Comparison of ENCODE assay signal across 10 cellular contexts in the genomic region with DNA sequence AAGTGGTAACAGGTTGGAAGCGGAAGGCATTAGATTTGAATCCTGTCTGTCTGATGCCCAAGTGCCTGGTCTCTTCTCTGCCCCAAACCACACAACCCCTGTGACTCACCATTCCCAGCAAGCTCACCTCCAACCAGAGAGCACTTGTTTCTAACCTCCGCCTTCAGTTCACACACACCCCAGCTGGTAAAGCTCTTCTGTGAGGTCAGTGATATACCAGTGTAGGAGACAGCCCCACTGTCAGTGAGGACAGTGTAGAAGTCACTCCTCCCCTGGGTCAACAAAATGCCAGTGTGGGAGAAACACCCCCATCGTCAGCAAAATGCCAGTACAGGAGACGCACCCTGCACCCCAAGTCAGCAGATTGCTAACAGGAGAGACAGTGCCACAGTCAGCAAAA. TPM values are rescaled to one million over a fixed set of nuclear protein-coding genes. Genes with fewer than 3 reads are reported as not detected.
A peak's percentile ranks its signal among the peaks of the same experiment; 100 is the strongest.
DNase-seq lines count a peak whose midpoint lies in the region; ATAC-seq and TF ChIP-seq lines count a peak whose summit lies in the region.
"Had no signal": no experiment of that assay in that cellular context is flagged by ENCODE, and none has a peak within 500 bp of the region (broad histone marks: within the 10 kb centered on the region; RNA-seq: fewer than 3 reads in every experiment).

No MANE protein-coding gene starts in this region.

- H3K36me3 ChIP-seq in DOHH2 (ENCODE audit: control insufficient read depth, low read length) (no peaks in the 10 kb centered on the region), HUES48 (ENCODE audit: control insufficient read depth, insufficient read depth, low read length) (no peaks in the 10 kb centered on the region), transverse colon (no peaks in the 10 kb centered on the region)

- H3F3A ChIP-seq in DOHH2 (ENCODE audit: control insufficient read depth, insufficient read depth): no peaks in the 10 kb centered on the region

- H3K27me3 ChIP-seq in DOHH2 (ENCODE audit: control insufficient read depth, low read length) (no peaks in the 10 kb centered on the region), HUES48 (ENCODE audit: control insufficient read depth, insufficient read depth, low read length) (no peaks in the 10 kb centered on the region), transverse colon (no peaks in the 10 kb centered on the region)

- intact Hi-C loops in transverse colon (cut with DNase I; ENCODE audit: low total_unique reads): no loop called here

- H3K4me1 ChIP-seq in DOHH2 (ENCODE audit: control insufficient read depth, low read length): peaks cover 33% of the 10 kb centered on the region
- peaks cover 20% of the 10 kb centered on the region for H3K4me1 ChIP-seq in HUES48 (ENCODE audit: control insufficient read depth, insufficient read depth, low read length)
- peaks cover 0 to 20% (median 11%) of the 10 kb centered on the region in 4 donors for H3K4me1 ChIP-seq in transverse colon

- H3K9me3 ChIP-seq in DOHH2 (ENCODE audit: control insufficient read depth, insufficient read depth, low read length) (no peaks in the 10 kb centered on the region), HUES48 (ENCODE audit: control insufficient read depth, insufficient read depth, low read length) (no peaks in the 10 kb centered on the region), transverse colon (no peaks in the 10 kb centered on the region)

- TF ChIP-seq EP300 in transverse colon (IDR thresholded peaks at IDR 0.05; ENCODE audit: low read depth): no peak

- H3K4me1 Mint-ChIP-seq in activated T-cell treated with anti-CD3 and anti-CD28 coated beads, Interleukin-2, amount 50 U/mL, for 72 hours (ENCODE audit: low read depth): peaks cover 28% of the 10 kb centered on the region

- H3K79me2 ChIP-seq in DOHH2 (ENCODE audit: control insufficient read depth, low read length): no peaks in the 10 kb centered on the region

- ATAC-seq in activated T-cell treated with anti-CD3 and anti-CD28 coated beads, Interleukin-2, amount 50 U/mL, for 72 hours (replicated peaks in 1 of 2): peak; percentile 69 to 73
- ATAC-seq in HG03432 (IDR thresholded peaks at IDR 0.05; ENCODE audit: unreplicated experiment): no peak
- ATAC-seq in HG03457 (IDR thresholded peaks at IDR 0.05; ENCODE audit: unreplicated experiment): no peak

- H3K4me2 ChIP-seq in DOHH2 (ENCODE audit: low read length): peak overlapping the region; percentile 35

- H3K9me3 Mint-ChIP-seq in activated T-cell treated with anti-CD3 and anti-CD28 coated beads, Interleukin-2, amount 50 U/mL, for 72 hours: no peaks in the 10 kb centered on the region

- TF ChIP-seq POLR2A in transverse colon (IDR thresholded peaks at IDR 0.05): no peak

- no peak for TF ChIP-seq CTCF in DOHH2 (IDR thresholded peaks at IDR 0.05; ENCODE audit: low read depth, low read length, poor library complexity, severe bottlenecking)
- no peak for TF ChIP-seq CTCF in transverse colon (IDR thresholded peaks at IDR 0.05)

- H3K4me3 ChIP-seq in DOHH2 (ENCODE audit: low read length): peak overlapping the region; percentile 1; the same call in 1 of the 2 replicates
- H3K4me3 ChIP-seq in HUES48 (ENCODE audit: low read depth, low read length): no peak overlapping the region
- H3K4me3 ChIP-seq in transverse colon: no peak overlapping the region

- no peaks in the 10 kb centered on the region for H3K27me3 Mint-ChIP-seq in activated T-cell treated with anti-CD3 and anti-CD28 coated beads, Interleukin-2, amount 50 U/mL, for 72 hours (ENCODE audit: low read depth)

- no peaks in the 10 kb centered on the region for H3K9me2 ChIP-seq in DOHH2 (replicated peaks; ENCODE audit: control insufficient read depth, low read length)

- peak overlapping the region; percentile 52 to 64 for H3K4me3 Mint-ChIP-seq in activated T-cell treated with anti-CD3 and anti-CD28 coated beads, Interleukin-2, amount 50 U/mL, for 72 hours

- no peaks in the 10 kb centered on the region for H3K36me3 Mint-ChIP-seq in activated T-cell treated with anti-CD3 and anti-CD28 coated beads, Interleukin-2, amount 50 U/mL, for 72 hours (ENCODE audit: insufficient read depth in 2 of 2)

- no peak overlapping the region for H3K27ac Mint-ChIP-seq in activated T-cell treated with anti-CD3 and anti-CD28 coated beads, Interleukin-2, amount 50 U/mL, for 72 hours

- H3K27ac ChIP-seq in DOHH2 (ENCODE audit: low read depth, low read length) (peak overlapping the region; percentile 30), HUES48 (ENCODE audit: low read depth, low read length) (peak overlapping the region; percentile 51), transverse colon (peak overlapping the region in 1 of 4 donors; percentile 8)

- peak overlapping the region; percentile 54; the same call in 1 of the 2 replicates for H3K9ac ChIP-seq in HUES48 (ENCODE audit: low read depth, low read length)

- DNase-seq in activated T-cell treated with anti-CD3 and anti-CD28 coated beads, Interleukin-2, amount 50 U/mL, for 72 hours: peak; percentile 56 to 70
- peak; percentile 92 for DNase-seq in myocyte (ENCODE audit: low read depth)
- no peak for DNase-seq in transverse colon
- no peak for DNase-seq in cerebellar nuclear complex (lab: John Stamatoyannopoulos, UW)
- DNase-seq: central memory CD4-positive, alpha-beta T cell; NCI-H1048 had no signal

- no peaks in the 10 kb centered on the region for H4K20me1 ChIP-seq in DOHH2 (ENCODE audit: control insufficient read depth, insufficient read depth, low read depth, low read length)

- in situ Hi-C loops in transverse colon (cut with MboI; ENCODE audit: low pct_ligation_motif_present in 1 of 4, low pct_unique_long_range_greater_than_20kb in 1 of 4, low sequenced_read_pairs in 3 of 4): no loop called here

- 92% methylated on average over 4 of the region's 4 CpGs; no CpG with 5 or more reads in 1 of the 2 donors for WGBS in transverse colon (ENCODE audit: low coverage in 1 of 2), 2 donors

RNA-seq across cellular contexts. Expression of a gene that starts 2.6 kb away (rescaled TPM):
- total RNA-seq in activated T-cell treated with anti-CD3 and anti-CD28 coated beads, Interleukin-2, amount 50 U/mL, for 72 hours: 1 to 10 TPM; 8.8 to 9.3 TPM
- 13.7 and 31.0 TPM in 2 replicates for total RNA-seq in myocyte
- polyA plus RNA-seq in myocyte (2012): 4.4 TPM
- total RNA-seq in transverse colon: 10 to 100 TPM in 1 of 4 donors, 1 to 10 TPM in 3; 1.9 to 14.7 (median 5.4) TPM

RNA-seq across cellular contexts. Expression of a gene that starts 28.6 kb away (rescaled TPM):
- total RNA-seq in activated T-cell treated with anti-CD3 and anti-CD28 coated beads, Interleukin-2, amount 50 U/mL, for 72 hours: 10 to 100 TPM; 64.0 to 74.3 TPM
- total RNA-seq in myocyte: 42.2 and 46.8 TPM in 2 replicates
- 44.2 TPM for polyA plus RNA-seq in myocyte (2012)
- 100 to 1,000 TPM in 1 of 4 donors, 10 to 100 TPM in 3; 34.4 to 101 (median 76.4) TPM for total RNA-seq in transverse colon

Comparison
In these comparisons a context has a peak if more than half of its experiments do, and no peak if none do; other contexts are left out.
1. ATAC-seq: peak in activated T-cell treated with anti-CD3 and anti-CD28 coated beads, Interleukin-2, amount 50 U/mL, for 72 hours (2 of 2); none in HG03432 (single experiment) and HG03457 (single experiment).
2. DNase-seq: peak in activated T-cell treated with anti-CD3 and anti-CD28 coated beads, Interleukin-2, amount 50 U/mL, for 72 hours (2 of 2) and myocyte (single experiment); none in transverse colon (single experiment) and cerebellar nuclear complex (0 of 2).